8 cellular contexts compared by ENCODE assay signal in the genomic region with DNA sequence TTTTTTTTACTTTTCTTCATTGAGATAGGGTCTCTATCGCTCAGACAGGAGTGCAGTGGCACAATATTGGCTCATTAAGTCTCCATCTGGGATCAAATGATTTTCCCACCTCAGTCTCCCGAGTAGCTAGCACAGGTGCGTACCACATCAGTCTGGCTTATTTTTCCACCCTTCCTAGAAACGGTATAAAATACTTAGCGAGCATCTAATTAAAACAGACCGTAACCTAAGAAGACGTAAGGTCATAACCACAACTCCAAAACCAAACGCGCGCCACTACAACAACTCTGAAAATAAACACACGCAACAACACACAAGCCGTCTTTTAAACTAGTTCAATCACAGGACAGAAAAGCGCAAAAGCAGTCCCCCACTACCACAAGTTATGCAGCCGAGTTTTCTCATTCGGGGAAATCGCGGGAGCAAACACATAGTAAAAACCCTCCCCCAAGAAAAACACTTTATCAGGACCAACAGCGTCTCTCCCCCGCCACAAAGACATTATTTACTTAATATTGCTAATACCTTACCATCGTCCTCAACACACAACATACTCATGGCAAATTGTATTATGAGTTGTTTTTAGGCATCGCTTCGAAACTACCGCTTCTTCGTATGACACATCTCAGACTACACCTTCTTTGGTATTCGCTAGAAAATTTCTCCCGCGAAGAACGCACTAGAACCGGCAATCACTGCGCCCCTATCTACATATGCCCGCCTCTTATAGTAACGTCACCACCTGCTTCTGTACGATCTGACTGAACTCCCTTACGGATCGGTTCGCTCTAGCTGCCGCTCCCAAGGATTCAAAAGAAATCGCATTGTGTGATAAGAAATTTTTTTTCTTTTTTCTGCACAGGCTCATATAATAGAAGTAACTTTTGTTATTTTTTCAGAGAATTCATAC. TPM values are rescaled to one million over a fixed set of nuclear protein-coding genes. Genes with fewer than 3 reads are reported as not detected.
DNase-seq lines count a peak whose midpoint lies in the region; ATAC-seq and TF ChIP-seq lines count a peak whose summit lies in the region.

No MANE protein-coding gene starts in this region.

- in situ Hi-C loops in G401 (cut with HindIII; ENCODE audit: low sequenced_read_pairs) (no loop called here), SK-MEL-5 (cut with HindIII; ENCODE audit: low pct_unique_long_range_greater_than_20kb, low sequenced_read_pairs) (no loop called here)

- ATAC-seq in omental fat pad (ENCODE audit: low FRiP score) = peak; percentile 92

- peak overlapping the region; percentile 87 for H3K4me3 Mint-ChIP-seq in activated naive CD8-positive, alpha-beta T cell
- peak overlapping the region; percentile 77 for H3K4me3 Mint-ChIP-seq in glutamatergic neuron (ENCODE audit: unreplicated experiment)

- H3K36me3 Mint-ChIP-seq in activated naive CD8-positive, alpha-beta T cell = no peaks in the 10 kb centered on the region
- no peaks in the 10 kb centered on the region for H3K36me3 Mint-ChIP-seq in glutamatergic neuron (ENCODE audit: unreplicated experiment)

- TF ChIP-seq CTCF in glutamatergic neuron (IDR thresholded peaks at IDR 0.05; ENCODE audit: partially characterized antibody, unreplicated experiment) (no peak), omental fat pad (IDR thresholded peaks at IDR 0.05) (no peak)

- H3K9me3 Mint-ChIP-seq in activated naive CD8-positive, alpha-beta T cell (ENCODE audit: low read depth) = peaks cover 5% of the 10 kb centered on the region
- H3K9me3 Mint-ChIP-seq in glutamatergic neuron (ENCODE audit: unreplicated experiment) = peaks cover 9% of the 10 kb centered on the region

- peak overlapping the region; percentile 100 for H3K27ac Mint-ChIP-seq in activated naive CD8-positive, alpha-beta T cell
- H3K27ac Mint-ChIP-seq in glutamatergic neuron (ENCODE audit: unreplicated experiment) = peak overlapping the region; percentile 99

- H3K27ac ChIP-seq in temporal lobe (ENCODE audit: low read depth, low read length) = peak overlapping the region; percentile 88

- DNase-seq in G401 (ENCODE audit: low spot score) = peak; percentile 95
- peak; percentile 98 for DNase-seq in HCEC 1CT
- DNase-seq in NAMALWA (ENCODE audit: low spot score) = peak; percentile 94
- DNase-seq in SK-MEL-5 (ENCODE audit: low read depth, low spot score) = peak; percentile 100
- peak; percentile 55 for DNase-seq in glutamatergic neuron
- DNase-seq in omental fat pad (ENCODE audit: low spot score) = peak; percentile 47

- no peaks in the 10 kb centered on the region for H3K27me3 Mint-ChIP-seq in activated naive CD8-positive, alpha-beta T cell
- H3K27me3 Mint-ChIP-seq in glutamatergic neuron (ENCODE audit: unreplicated experiment) = peaks cover 7% of the 10 kb centered on the region

- H3K4me1 Mint-ChIP-seq in activated naive CD8-positive, alpha-beta T cell (ENCODE audit: low read depth) = peaks cover 15% of the 10 kb centered on the region
- peaks cover 6% of the 10 kb centered on the region for H3K4me1 Mint-ChIP-seq in glutamatergic neuron (ENCODE audit: low read depth, unreplicated experiment)

RNA-seq across cellular contexts. Expression of a gene that starts 32.8 kb away (rescaled TPM):
- total RNA-seq in G401 (2014; rRNA removed; shearing (Covaris generic)) = not detected in 2 replicates
- 0.55 and 2.9 TPM in 2 replicates for total RNA-seq in SK-MEL-5 (2014; rRNA removed; shearing (Covaris generic))
- 0.66 and 1.7 TPM in 2 replicates for polyA plus RNA-seq in SK-MEL-5 (2015; cell fraction: cytosol; rRNA removed)
- 1.6 and 2.2 TPM in 2 replicates for polyA plus RNA-seq in SK-MEL-5 (2015; cell fraction: nucleus; rRNA removed)
- total RNA-seq in glutamatergic neuron (ENCODE audit: unreplicated experiment) (0.20 TPM), omental fat pad (1 to 10 TPM in 1 of 4 donors, under 1 TPM in 3; 0.19 to 1.3 (median 0.39) TPM), temporal lobe (0.49 TPM)

RNA-seq across cellular contexts. Expression of a gene that starts 33.3 kb away (rescaled TPM):
- 81.2 and 112 TPM in 2 replicates for total RNA-seq in G401 (2014; rRNA removed; shearing (Covaris generic))
- 69.6 and 80.3 TPM in 2 replicates for total RNA-seq in SK-MEL-5 (2014; rRNA removed; shearing (Covaris generic))
- polyA plus RNA-seq in SK-MEL-5 (2015; cell fraction: cytosol; rRNA removed) = 69.4 and 69.8 TPM in 2 replicates
- polyA plus RNA-seq in SK-MEL-5 (2015; cell fraction: nucleus; rRNA removed) = 36.8 and 45.0 TPM in 2 replicates
- total RNA-seq in glutamatergic neuron (ENCODE audit: unreplicated experiment) (8.5 TPM), omental fat pad (10 to 100 TPM in 3 of 4 donors, 1 to 10 TPM in 1; 7.1 to 18.3 (median 15.7) TPM), temporal lobe (31.7 TPM)

Comparison
In these comparisons a context has a peak if more than half of its experiments do, and no peak if none do; other contexts are left out.
1. Peak in every context shown above with its lines: DNase-seq, ATAC-seq and H3K27ac ChIP-seq.
2. DNase-seq: peak in every context shown above with its lines; median percentile 100 in SK-MEL-5; 98 in HCEC 1CT; 95 in G401; 94 in NAMALWA; 55 in glutamatergic neuron; 47 in omental fat pad.